11 cellular contexts compared by ENCODE assay signal in genomic region chr21:42077685-42078238, GRCh38. TPM values are rescaled to one million over a fixed set of nuclear protein-coding genes. Genes with fewer than 3 reads are reported as not detected.
A peak's percentile ranks its signal among the peaks of the same experiment; 100 is the strongest.
DNase-seq lines count a peak whose midpoint lies in the region; ATAC-seq and TF ChIP-seq lines count a peak whose summit lies in the region.
"Not testable (repeated sequence)": the region's sequence is repeated elsewhere in the genome, so short reads cannot be mapped to it uniquely, and the experiment has no call there.
"Had no signal": no experiment of that assay in that cellular context is flagged by ENCODE, and none has a peak within 500 bp of the region (broad histone marks: within the 10 kb centered on the region; RNA-seq: fewer than 3 reads in every experiment).

No MANE protein-coding gene starts in this region.

- peak overlapping the region; percentile 43 for H3K27ac Mint-ChIP-seq in progenitor cell of endocrine pancreas

- ATAC-seq in GM19023 (IDR thresholded peaks at IDR 0.05; ENCODE audit: unreplicated experiment), result peak; percentile 82
- peak; percentile 81 for ATAC-seq in HG02610 (IDR thresholded peaks at IDR 0.05; ENCODE audit: unreplicated experiment)
- ATAC-seq in HG03064 (IDR thresholded peaks at IDR 0.05; ENCODE audit: low read depth, unreplicated experiment), result peak; percentile 81
- peak; percentile 96 for ATAC-seq in HG03460 (IDR thresholded peaks at IDR 0.05; ENCODE audit: unreplicated experiment)

- H3K27me3 Mint-ChIP-seq in progenitor cell of endocrine pancreas, result peaks cover 18% of the 10 kb centered on the region

- TF ChIP-seq CTCF in GM13976 (IDR thresholded peaks at IDR 0.05; ENCODE audit: borderline replicate concordance, control extremely low read depth, extremely low read depth, insufficient read depth, missing control alignments); GM20000 (IDR thresholded peaks at IDR 0.05; ENCODE audit: extremely low read depth, missing control alignments); progenitor cell of endocrine pancreas (IDR thresholded peaks at IDR 0.05; ENCODE audit: unreplicated experiment): not testable (repeated sequence)

- not testable (repeated sequence) for H3K9me3 Mint-ChIP-seq in progenitor cell of endocrine pancreas (ENCODE audit: low read depth)

- H3K4me1 Mint-ChIP-seq in progenitor cell of endocrine pancreas (ENCODE audit: low read depth), result peaks cover 14% of the 10 kb centered on the region

- H3K4me3 Mint-ChIP-seq in progenitor cell of endocrine pancreas (ENCODE audit: low read depth), result not testable (repeated sequence)

- not testable (repeated sequence) for H3K36me3 Mint-ChIP-seq in progenitor cell of endocrine pancreas (ENCODE audit: insufficient read depth)

- in situ Hi-C loops in GM13976 (cut with MboI; ENCODE audit: low sequenced_read_pairs, unreplicated experiment), result not testable (repeated sequence)

- DNase-seq in GM13976 (ENCODE audit: low spot score), result peak; percentile 79
- peak; percentile 77 for DNase-seq in GM20000 (ENCODE audit: low spot score)
- DNase-seq in SIG-M5 treated with dmso at 0.1 percent for 504 hours (lab: John Stamatoyannopoulos, UW; ENCODE audit: unreplicated experiment), result peak; percentile 11
- DNase-seq in progenitor cell of endocrine pancreas (ENCODE audit: low spot score, unreplicated experiment), result not testable (repeated sequence)

RNA-seq across cellular contexts. Expression of gene UMODL1, which starts 6.6 kb away (rescaled TPM):
- 0.19 TPM in 1 of 2 replicates, not detected in the other for total RNA-seq in progenitor cell of endocrine pancreas
- total RNA-seq: activated CD4-positive, alpha-beta T cell treated with anti-CD3 and anti-CD28 coated beads for 36 hours; esophagus squamous epithelium; left ventricle myocardium superior had no signal
